In the genomic region with DNA sequence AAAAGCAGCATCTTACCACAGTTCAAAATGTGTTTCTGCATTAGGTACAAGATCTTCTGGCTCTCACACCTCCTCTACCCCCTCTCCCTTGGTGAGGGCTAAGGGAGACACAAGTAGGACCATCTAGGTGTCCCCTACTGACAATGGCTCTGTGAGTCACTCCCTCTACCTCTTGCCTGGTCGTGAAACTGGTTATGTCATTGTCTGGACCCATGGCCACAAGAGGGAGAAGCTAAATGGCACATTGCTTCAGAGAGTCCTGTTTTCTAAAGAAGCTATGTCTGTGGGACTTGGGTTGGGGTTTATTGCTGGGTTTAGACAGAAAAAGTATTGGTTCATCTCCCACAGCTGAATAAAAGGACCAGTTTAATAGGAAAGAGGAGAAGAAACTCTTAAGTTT, we compare ENCODE assay signal across 1 cellular context.
TF ChIP-seq lines count a peak whose summit lies in the region.

No MANE protein-coding gene starts in this region.

TF ChIP-seq in HEK293, 187 proteins besides CTCF, POLR2A, EP300 and RAD21 (continued from another document):
- TF ChIP-seq, protein P1, sequence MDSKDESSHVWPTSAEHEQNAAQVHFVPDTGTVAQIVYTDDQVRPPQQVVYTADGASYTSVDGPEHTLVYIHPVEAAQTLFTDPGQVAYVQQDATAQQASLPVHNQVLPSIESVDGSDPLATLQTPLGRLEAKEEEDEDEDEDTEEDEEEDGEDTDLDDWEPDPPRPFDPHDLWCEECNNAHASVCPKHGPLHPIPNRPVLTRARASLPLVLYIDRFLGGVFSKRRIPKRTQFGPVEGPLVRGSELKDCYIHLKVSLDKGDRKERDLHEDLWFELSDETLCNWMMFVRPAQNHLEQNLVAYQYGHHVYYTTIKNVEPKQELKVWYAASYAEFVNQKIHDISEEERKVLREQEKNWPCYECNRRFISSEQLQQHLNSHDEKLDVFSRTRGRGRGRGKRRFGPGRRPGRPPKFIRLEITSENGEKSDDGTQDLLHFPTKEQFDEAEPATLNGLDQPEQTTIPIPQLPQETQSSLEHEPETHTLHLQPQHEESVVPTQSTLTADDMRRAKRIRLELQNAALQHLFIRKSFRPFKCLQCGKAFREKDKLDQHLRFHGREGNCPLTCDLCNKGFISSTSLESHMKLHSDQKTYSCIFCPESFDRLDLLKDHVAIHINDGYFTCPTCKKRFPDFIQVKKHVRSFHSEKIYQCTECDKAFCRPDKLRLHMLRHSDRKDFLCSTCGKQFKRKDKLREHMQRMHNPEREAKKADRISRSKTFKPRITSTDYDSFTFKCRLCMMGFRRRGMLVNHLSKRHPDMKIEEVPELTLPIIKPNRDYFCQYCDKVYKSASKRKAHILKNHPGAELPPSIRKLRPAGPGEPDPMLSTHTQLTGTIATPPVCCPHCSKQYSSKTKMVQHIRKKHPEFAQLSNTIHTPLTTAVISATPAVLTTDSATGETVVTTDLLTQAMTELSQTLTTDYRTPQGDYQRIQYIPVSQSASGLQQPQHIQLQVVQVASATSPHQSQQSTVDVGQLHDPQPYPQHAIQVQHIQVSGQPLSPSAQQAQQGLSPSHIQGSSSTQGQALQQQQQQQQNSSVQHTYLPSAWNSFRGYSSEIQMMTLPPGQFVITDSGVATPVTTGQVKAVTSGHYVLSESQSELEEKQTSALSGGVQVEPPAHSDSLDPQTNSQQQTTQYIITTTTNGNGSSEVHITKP (tag by site-specific recombination; IDR thresholded peaks at IDR 0.05): peak; percentile 58; the same call in 1 of the 2 replicates
TF ChIP-seq in HEK293: peak in this region for 4.
